1 cellular context compared by ENCODE assay signal in genomic region chr21:43921979-43922945, GRCh38.
TF ChIP-seq lines count a peak whose summit lies in the region.

No MANE protein-coding gene starts in this region.

TF ChIP-seq in K562, 482 proteins besides CTCF, POLR2A, EP300 and RAD21 (continued from another document and continues in another):
- TF ChIP-seq ZFX (CRISPR knock-in tag; IDR thresholded peaks at IDR 0.05) (peak; percentile 97), PCBP1 (IDR thresholded peaks at IDR 0.05; ENCODE audit: low read depth, low read length, poor library complexity, severe bottlenecking) (no peak), MTF1 (CRISPR knock-in tag; IDR thresholded peaks at IDR 0.05; ENCODE audit: borderline replicate concordance) (no peak), ZBTB49 (CRISPR knock-in tag; IDR thresholded peaks at IDR 0.05; ENCODE audit: borderline replicate concordance) (no peak), ZNF436 (CRISPR knock-in tag; IDR thresholded peaks at IDR 0.05) (no peak), JUN (IDR thresholded peaks at IDR 0.05; ENCODE audit: borderline replicate concordance, low read depth, low read length) (peak; percentile 98), JUN (CRISPR knock-in tag; IDR thresholded peaks at IDR 0.05; ENCODE audit: borderline replicate concordance) (no peak), HDAC2 (IDR thresholded peaks at IDR 0.05) (peak; percentile 84), ZBTB12 (CRISPR knock-in tag; IDR thresholded peaks at IDR 0.05) (no peak), TEAD4 (IDR thresholded peaks at IDR 0.05; ENCODE audit: low read length) (peak; percentile 72), TEAD4 (CRISPR knock-in tag; IDR thresholded peaks at IDR 0.05; ENCODE audit: borderline replicate concordance) (no peak), PTRF (tag; IDR thresholded peaks at IDR 0.05) (no peak), FUS (optimal IDR thresholded peaks at IDR 0.05; ENCODE audit: low read depth, low read length) (no peak), ELK3 (CRISPR knock-in tag; IDR thresholded peaks at IDR 0.05) (no peak), ZSCAN29 (IDR thresholded peaks at IDR 0.05) (no peak), TCF7 (IDR thresholded peaks at IDR 0.05; ENCODE audit: borderline replicate concordance) (peak; percentile 80; the same call in 1 of the 2 replicates), ZNF785 (CRISPR knock-in tag; IDR thresholded peaks at IDR 0.05) (no peak), NR1H2 (CRISPR knock-in tag; IDR thresholded peaks at IDR 0.05) (0 out of 2 replicates have a peak, but pooled peaks have one; percentile 50), HLTF (IDR thresholded peaks at IDR 0.05) (no peak), ZNF76 (CRISPR knock-in tag; IDR thresholded peaks at IDR 0.05; ENCODE audit: borderline replicate concordance) (no peak), U2AF1 (optimal IDR thresholded peaks at IDR 0.05; ENCODE audit: low read depth, low read length) (no peak), GTF2A2 (tag; IDR thresholded peaks at IDR 0.05) (no peak), ELK1 (CRISPR knock-in tag; IDR thresholded peaks at IDR 0.05) (no peak), DNMT1 (IDR thresholded peaks at IDR 0.05) (no peak), CCNT2 (IDR thresholded peaks at IDR 0.05; ENCODE audit: borderline replicate concordance, extremely low read depth, insufficient read length, low read depth, low read length) (peak; percentile 50), CHCHD3 (CRISPR knock-in tag; IDR thresholded peaks at IDR 0.05) (no peak), AFF4 (CRISPR knock-in tag; IDR thresholded peaks at IDR 0.05) (no peak), PURB (CRISPR knock-in tag; IDR thresholded peaks at IDR 0.05; ENCODE audit: low read depth) (no peak), MITF (IDR thresholded peaks at IDR 0.05) (peak; percentile 70; the same call in 1 of the 2 replicates), NR2C2 (CRISPR knock-in tag; IDR thresholded peaks at IDR 0.05) (no peak), NR2C2 (tag; IDR thresholded peaks at IDR 0.05) (peak; percentile 37; the same call in 1 of the 2 replicates), CBX3 (IDR thresholded peaks at IDR 0.05; ENCODE audit: borderline replicate concordance in 1 of 2, low read length in 2 of 2) (peak in 1 of 2 experiments; percentile 94; a peak in 1 of 3 replicates), NR2C1 (IDR thresholded peaks at IDR 0.05) (no peak), NR2C1 (tag; IDR thresholded peaks at IDR 0.05) (peak; percentile 42), THRB (CRISPR knock-in tag; conservative IDR thresholded peaks at IDR 0.05) (no peak), ATF2 (CRISPR knock-in tag; IDR thresholded peaks at IDR 0.05) (no peak), CXXC5 (CRISPR knock-in tag; IDR thresholded peaks at IDR 0.05) (peak; percentile 85), FOXA3 (CRISPR knock-in tag; conservative IDR thresholded peaks at IDR 0.05 in 1 of 2, IDR thresholded peaks at IDR 0.05 in 1 of 2) (0 out of 4 replicates have a peak, but pooled peaks of 1 of the 2 experiments have one; percentile 46), SP1 (CRISPR knock-in tag; IDR thresholded peaks at IDR 0.05) (peak; percentile 64; the same call in 1 of the 2 replicates), HCFC1 (IDR thresholded peaks at IDR 0.05; ENCODE audit: low read depth, low read length) (no peak), ZNF584 (CRISPR knock-in tag; IDR thresholded peaks at IDR 0.05; ENCODE audit: low read depth) (peak; percentile 90), TCF3 (CRISPR knock-in tag; IDR thresholded peaks at IDR 0.05) (peak; percentile 72), NFATC3 (IDR thresholded peaks at IDR 0.05) (no peak), ZNF507 (tag; conservative IDR thresholded peaks at IDR 0.05) (no peak), ZHX1 (conservative IDR thresholded peaks at IDR 0.05; ENCODE audit: low read length) (no peak), TAF9B (IDR thresholded peaks at IDR 0.05; ENCODE audit: partially characterized antibody) (no peak), CREB1 (IDR thresholded peaks at IDR 0.05) (peak; percentile 77), CREB1 (CRISPR knock-in tag; IDR thresholded peaks at IDR 0.05) (peak; percentile 68), ZNF445 (CRISPR knock-in tag; IDR thresholded peaks at IDR 0.05; ENCODE audit: low read depth) (no peak), MYNN (IDR thresholded peaks at IDR 0.05) (peak; percentile 79), MYNN (CRISPR knock-in tag; IDR thresholded peaks at IDR 0.05) (no peak), FOXM1 (IDR thresholded peaks at IDR 0.05; ENCODE audit: low read depth) (0 out of 2 replicates have a peak, but pooled peaks have one; percentile 26), FOXM1 (CRISPR knock-in tag; IDR thresholded peaks at IDR 0.05; ENCODE audit: low read depth) (0 out of 2 replicates have a peak, but pooled peaks have one; percentile 22), SIN3A (IDR thresholded peaks at IDR 0.05; ENCODE audit: borderline replicate concordance in 2 of 2, control insufficient read depth in 1 of 2, low read depth in 2 of 2, low read length in 2 of 2) (peak in 1 of 2 experiments; percentile 71; a peak in 2 of 4 replicates), ZBTB8A (IDR thresholded peaks at IDR 0.05; ENCODE audit: partially characterized antibody) (no peak), LEF1 (IDR thresholded peaks at IDR 0.05) (peak; percentile 94)
